Comparison of ENCODE assay signal across 8 cellular contexts in the genomic region with DNA sequence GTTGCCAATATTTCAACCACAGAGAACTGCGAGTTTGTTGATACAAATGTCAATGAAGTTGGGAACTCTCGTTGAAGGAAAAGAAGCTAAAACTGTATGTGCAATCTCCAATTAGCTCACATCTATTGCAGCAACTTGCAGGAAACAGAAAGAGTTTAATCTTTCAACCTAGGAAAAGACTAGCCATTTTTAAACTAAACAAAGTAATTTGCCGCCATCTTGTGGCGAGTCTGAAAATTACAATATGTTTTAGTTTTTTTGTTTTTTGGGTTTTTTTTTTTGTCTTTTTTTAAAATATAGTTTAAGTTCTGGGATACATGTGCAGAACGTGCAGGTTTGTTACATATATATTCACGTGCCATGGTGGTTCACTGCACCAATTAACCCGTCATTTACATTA.
DNase-seq lines count a peak whose midpoint lies in the region; ATAC-seq and TF ChIP-seq lines count a peak whose summit lies in the region.

No MANE protein-coding gene starts in this region.

- H3K9me2 ChIP-seq in MM.1S (replicated peaks; ENCODE audit: insufficient read depth, low read length): no peaks in the 10 kb centered on the region

- H3K36me3 ChIP-seq in MM.1S (replicated peaks; ENCODE audit: insufficient read depth, low read length): no peaks in the 10 kb centered on the region
- no peaks in the 10 kb centered on the region for H3K36me3 ChIP-seq in ascending aorta
- H3K36me3 ChIP-seq in lower lobe of right lung: no peaks in the 10 kb centered on the region

- intact Hi-C loops in ascending aorta (cut with DNase I) (no loop called here), lower lobe of right lung (cut with DNase I) (no loop called here)

- H3K27ac ChIP-seq in MM.1S (ENCODE audit: low read length) (no peak overlapping the region), ascending aorta (no peak overlapping the region), lower lobe of right lung (no peak overlapping the region)

- ATAC-seq in lower lobe of right lung (no peak), GM21825 (IDR thresholded peaks at IDR 0.05; ENCODE audit: unreplicated experiment) (no peak), HG02884 (IDR thresholded peaks at IDR 0.05; ENCODE audit: unreplicated experiment) (no peak), HG02870 (IDR thresholded peaks at IDR 0.05; ENCODE audit: unreplicated experiment) (no peak)

- H3K4me1 ChIP-seq in MM.1S (ENCODE audit: low read length) (no peaks in the 10 kb centered on the region), ascending aorta (no peaks in the 10 kb centered on the region), lower lobe of right lung (no peaks in the 10 kb centered on the region)

- H3K79me2 ChIP-seq in MM.1S (ENCODE audit: low read length): no peaks in the 10 kb centered on the region

- H3K4me3 ChIP-seq in MM.1S (ENCODE audit: low read length) (no peak overlapping the region), ascending aorta (no peak overlapping the region), lower lobe of right lung (no peak overlapping the region)

- H2AFZ ChIP-seq in MM.1S (ENCODE audit: low read length): no peak overlapping the region

- H3K9ac ChIP-seq in MM.1S (ENCODE audit: low read length): no peak overlapping the region

- H3K4me2 ChIP-seq in MM.1S (ENCODE audit: low read depth, low read length): no peak overlapping the region

- H4K20me1 ChIP-seq in MM.1S (ENCODE audit: insufficient read depth, low read length): no peaks in the 10 kb centered on the region

- TF ChIP-seq CTCF in MM.1S (IDR thresholded peaks at IDR 0.05; ENCODE audit: low read length): peak; percentile 29
- peak in 2 of 3 experiments; percentile 28 to 43 for TF ChIP-seq CTCF in ascending aorta (IDR thresholded peaks at IDR 0.05)
- peak; percentile 36 for TF ChIP-seq CTCF in lower lobe of right lung (IDR thresholded peaks at IDR 0.05)

- H3K9me3 ChIP-seq in MM.1S (replicated peaks; ENCODE audit: insufficient read depth, low read length): no peaks in the 10 kb centered on the region
- no peaks in the 10 kb centered on the region for H3K9me3 ChIP-seq in ascending aorta
- H3K9me3 ChIP-seq in lower lobe of right lung: no peaks in the 10 kb centered on the region

- DNase-seq in NCI-H510A treated with DMSO at 0.1 percent for 48 hours (lab: John Stamatoyannopoulos, UW) (peak; percentile 28), NCI-H510A (lab: John Stamatoyannopoulos, UW) (no peak), MM.1S (peak; percentile 15), ascending aorta (ENCODE audit: low spot score in 2 of 2) (no peak), lower lobe of right lung (no peak)

- H3K27me3 ChIP-seq in MM.1S (replicated peaks; ENCODE audit: insufficient read depth, low read length) (no peaks in the 10 kb centered on the region), ascending aorta (no peaks in the 10 kb centered on the region), lower lobe of right lung (ENCODE audit: low read depth) (no peaks in the 10 kb centered on the region)

- no peaks in the 10 kb centered on the region for H3F3A ChIP-seq in MM.1S (ENCODE audit: insufficient read depth, low read length)

Comparison
In these comparisons a context has a peak if more than half of its experiments do, and no peak if none do; other contexts are left out.
1. DNase-seq: peak in NCI-H510A treated with DMSO at 0.1 percent for 48 hours (single experiment) and MM.1S (single experiment); none in NCI-H510A (single experiment), ascending aorta (0 of 2) and lower lobe of right lung (single experiment).
2. Peak in every context shown above with its lines, with median percentiles within 50 percentile points of each other: CTCF ChIP-seq.